ENCODE assay signal across 1 cellular context in the genomic region with DNA sequence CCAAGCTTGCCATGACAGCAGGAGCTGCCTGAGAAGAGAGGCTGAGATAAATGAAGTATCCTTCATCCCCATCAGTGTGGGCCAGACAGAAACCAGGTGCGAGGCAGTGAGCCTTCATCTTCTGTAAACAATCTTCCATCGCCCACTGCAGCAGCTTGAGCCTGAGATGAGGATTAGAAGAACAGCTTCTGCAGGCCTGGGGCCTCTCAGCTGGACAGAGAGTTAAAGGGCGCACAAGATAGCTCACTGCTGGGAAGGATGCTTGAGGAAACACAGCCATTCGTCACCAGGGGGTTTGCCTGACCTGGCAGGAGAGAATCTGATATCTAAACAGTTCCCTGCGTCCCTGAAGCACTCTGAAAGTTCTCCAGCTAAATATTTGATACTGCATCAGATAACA.
TF ChIP-seq lines count a peak whose summit lies in the region.

No MANE protein-coding gene starts in this region.

TF ChIP-seq in GM23338, 12 proteins besides CTCF, POLR2A, EP300 and RAD21 (continued from another document):
- no peak for TF ChIP-seq REST (IDR thresholded peaks at IDR 0.05; ENCODE audit: unreplicated experiment)
